In genomic region chr22:49400136-49400865, GRCh38 we compare ENCODE assay signal across 16 cellular contexts.
"Had no signal": no experiment of that assay in that cellular context is flagged by ENCODE, and none has a peak within 500 bp of the region (broad histone marks: within the 10 kb centered on the region; RNA-seq: fewer than 3 reads in every experiment).

No MANE protein-coding gene starts in this region.

- H3K9ac ChIP-seq: neural progenitor cell had no signal

- H3K9me3 ChIP-seq: colonic mucosa, esophagus squamous epithelium, pancreas, testis had no signal

- H3K36me3 ChIP-seq: colonic mucosa, esophagus squamous epithelium, neural progenitor cell, pancreas had no signal

- H3K4me2 ChIP-seq: neural progenitor cell had no signal

- H3K4me3 Mint-ChIP-seq: activated T-cell treated with anti-CD3 and anti-CD28 coated beads, Interleukin-2, amount 50 U/mL, for 24 hours; neural progenitor cell had no signal

- DNase-seq: activated CD4-positive, alpha-beta T cell treated with anti-CD3 and anti-CD28 coated beads, Interleukin-2, amount 50 U/mL, for 4 hours; activated naive CD4-positive, alpha-beta T cell treated with anti-CD3 and anti-CD28 coated beads, Interleukin-2, amount 50 U/mL, for 16 hours; activated T-cell treated with anti-CD3 and anti-CD28 coated beads, Interleukin-2, amount 50 U/mL, for 24 hours; caudate nucleus; colonic mucosa; esophagus squamous epithelium; pancreas; stimulated activated CD4-positive, alpha-beta T cell treated with anti-CD3 and anti-CD28 coated beads, Interleukin-4, amount 100 ng/mL, for 4 hours; stimulated activated CD8-positive, alpha-beta memory T cell treated with anti-CD3 and anti-CD28 coated beads, Interleukin-4, amount 100 ng/mL, for 48 hours; stimulated activated naive CD4-positive, alpha-beta T cell treated with Interleukin-2 at 50 U/mL for 16 hours; testis had no signal

- H3K27me3 ChIP-seq: colonic mucosa, neural progenitor cell, pancreas, testis had no signal

- FAIRE-seq: endothelial cell of umbilical vein, pancreas had no signal

- H3K4me1 ChIP-seq: colonic mucosa, esophagus squamous epithelium, neural progenitor cell, pancreas, testis had no signal

- H2AFZ ChIP-seq: neural progenitor cell had no signal

- H3K27ac Mint-ChIP-seq: activated T-cell treated with anti-CD3 and anti-CD28 coated beads, Interleukin-2, amount 50 U/mL, for 24 hours; neural progenitor cell had no signal

- H3K4me3 ChIP-seq: colonic mucosa, esophagus squamous epithelium, lung, neural progenitor cell, pancreas, skin epidermis, testis had no signal

- H3K27ac ChIP-seq: colonic mucosa, esophagus squamous epithelium, neural progenitor cell, pancreas, skin epidermis, testis had no signal

- ATAC-seq: activated CD4-positive, CD25-positive, alpha-beta regulatory T cell treated with anti-CD3 and anti-CD28 coated beads, Interleukin-2, amount 50 U/mL, for 24 hours; pancreas had no signal
